In genomic region chr3:17372362-17372761, GRCh38 we compare ENCODE assay signal across 20 cellular contexts.
"Had no signal": no experiment of that assay in that cellular context is flagged by ENCODE, and none has a peak within 500 bp of the region (broad histone marks: within the 10 kb centered on the region; RNA-seq: fewer than 3 reads in every experiment).

No MANE protein-coding gene starts in this region.

- ATAC-seq: gastrocnemius medialis, natural killer cell, sciatic nerve had no signal

- H2AFZ ChIP-seq: parathyroid adenoma had no signal

- H3K9me3 ChIP-seq: gastrocnemius medialis, stomach, thyroid gland, vagina had no signal

- H3K79me2 ChIP-seq: parathyroid adenoma had no signal

- H3K4me2 ChIP-seq: smooth muscle cell had no signal

- H3K36me3 ChIP-seq: gastrocnemius medialis, thyroid gland had no signal

- H3K27me3 ChIP-seq: gastrocnemius medialis, stomach, thyroid gland, vagina had no signal

- H3K4me3 ChIP-seq: coronary artery, gastrocnemius medialis, lung, smooth muscle cell, stomach, thyroid gland, vagina had no signal

- H3K27ac ChIP-seq: coronary artery, gastrocnemius medialis, parathyroid adenoma, stomach, thyroid gland, vagina had no signal

- DNase-seq: effector CD4-positive, alpha-beta T cell; gastrocnemius medialis; head of caudate nucleus; kidney; natural killer cell; occipital lobe; stimulated activated CD4-positive, alpha-beta T cell treated with anti-CD3 and anti-CD28 coated beads, Interleukin-12 subunit alpha, Interleukin-12 subunit beta, amount 100 ng/mL, for 4 hours; stimulated activated CD4-positive, alpha-beta T cell treated with anti-CD3 and anti-CD28 coated beads, Interleukin-1b, Interleukin-23, amount 100 ng/mL, for 48 hours; stimulated activated CD4-positive, alpha-beta T cell treated with anti-CD3 and anti-CD28 coated beads, Interleukin-4, amount 100 ng/mL, for 1 hour; stimulated activated CD8-positive, alpha-beta memory T cell treated with anti-CD3 and anti-CD28 coated beads, Interleukin-4, amount 100 ng/mL, for 48 hours; stimulated activated naive CD4-positive, alpha-beta T cell; stomach; thyroid gland; trophoblast cell had no signal

- FAIRE-seq: kidney had no signal

- H3K4me1 ChIP-seq: gastrocnemius medialis, parathyroid adenoma, thyroid gland, vagina had no signal
